In the genomic region with DNA sequence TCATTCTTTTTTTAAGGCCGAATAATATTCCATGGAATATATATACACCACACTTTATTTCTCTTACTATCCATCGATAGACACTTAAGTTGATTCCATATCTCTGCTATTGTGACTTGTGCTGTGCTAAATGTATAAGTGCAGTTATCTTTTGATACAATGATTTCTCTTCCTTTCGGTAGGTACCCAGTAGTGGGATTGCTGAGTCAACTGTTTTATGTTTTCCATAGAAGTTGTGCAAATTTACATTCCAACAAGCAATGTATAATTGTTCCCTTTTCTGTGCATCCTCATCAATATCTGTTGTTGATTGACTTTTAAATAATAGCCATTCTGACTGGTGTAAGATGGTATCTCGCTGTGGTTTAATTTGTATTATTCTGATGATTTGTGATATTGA, we compare ENCODE assay signal across 34 cellular contexts.
DNase-seq lines count a peak whose midpoint lies in the region; ATAC-seq, FAIRE-seq and TF ChIP-seq lines count a peak whose summit lies in the region.
"Had no signal": no experiment of that assay in that cellular context is flagged by ENCODE, and none has a peak within 500 bp of the region (broad histone marks: within the 10 kb centered on the region; RNA-seq: fewer than 3 reads in every experiment).

No MANE protein-coding gene starts in this region.

- H3K9ac ChIP-seq in HepG2 (ENCODE audit: insufficient read depth, low read depth, low read length) (no peak overlapping the region), IMR-90 (ENCODE audit: low read depth, low read length) (no peak overlapping the region), K562 (ENCODE audit: insufficient read depth in 1 of 2, low read depth in 2 of 2, low read length in 2 of 2) (no peak overlapping the region)
- H3K9ac ChIP-seq: BLaER1; BLaER1 treated with 17β-estradiol and CSF1 and Interleukin-3, amounts not matched to agents 10 nM and 100 nM had no signal

- H3K27ac ChIP-seq in HepG2 (ENCODE audit: extremely low read length, insufficient read depth, low read length) (no peak overlapping the region), right lobe of liver (no peak overlapping the region), A549 (no peak overlapping the region), IMR-90 (ENCODE audit: insufficient read depth, low read length) (no peak overlapping the region), K562 (ENCODE audit: extremely low read depth, low read depth, low read length) (no peak overlapping the region)
- H3K27ac ChIP-seq: 22Rv1; BLaER1; BLaER1 treated with 17β-estradiol and CSF1 and Interleukin-3, amounts not matched to agents 10 nM and 100 nM; C4-2B had no signal

- H3K9me1 ChIP-seq in IMR-90 (ENCODE audit: insufficient read depth, low read length) (no peaks in the 10 kb centered on the region), K562 (ENCODE audit: control insufficient read depth, insufficient read depth, low read length) (no peaks in the 10 kb centered on the region)

- H3K14ac ChIP-seq in IMR-90 (replicated peaks; ENCODE audit: low read depth, low read length), result no peak overlapping the region

- no peak overlapping the region for H3K56ac ChIP-seq in IMR-90 (ENCODE audit: extremely low read depth, insufficient read depth, low read length)

- H3K18ac ChIP-seq in IMR-90 (ENCODE audit: low read depth, low read length), result no peak overlapping the region

- no peak overlapping the region for H2BK120ac ChIP-seq in IMR-90 (ENCODE audit: low read depth, low read length)

- no peak for TF ChIP-seq POLR2A in HepG2 (IDR thresholded peaks at IDR 0.05; ENCODE audit: insufficient read depth in 1 of 2, low read depth in 2 of 2, low read length in 2 of 2)
- no peak for TF ChIP-seq POLR2A in right lobe of liver (IDR thresholded peaks at IDR 0.05)
- TF ChIP-seq POLR2A in A549 (IDR thresholded peaks at IDR 0.05; ENCODE audit: low read length), result no peak
- TF ChIP-seq POLR2A in IMR-90 (IDR thresholded peaks at IDR 0.05; ENCODE audit: low read depth, low read length), result no peak
- no peak for TF ChIP-seq POLR2A in K562 (conservative IDR thresholded peaks at IDR 0.05)

- TF ChIP-seq RAD21 in HepG2 (CRISPR knock-in tag; IDR thresholded peaks at IDR 0.05) (no peak), A549 (conservative IDR thresholded peaks at IDR 0.05 in 1 of 2, IDR thresholded peaks at IDR 0.05 in 1 of 2) (no peak), IMR-90 (IDR thresholded peaks at IDR 0.05; ENCODE audit: low read length) (no peak), K562 (CRISPR knock-in tag; conservative IDR thresholded peaks at IDR 0.05 in 1 of 2, IDR thresholded peaks at IDR 0.05 in 1 of 2) (no peak)

- H3K4me3 ChIP-seq in HepG2 (replicated peaks in 1 of 3; ENCODE audit: insufficient read depth in 1 of 3, low read depth in 2 of 3, low read length in 3 of 3), result no peak overlapping the region
- H3K4me3 ChIP-seq in right lobe of liver, result no peak overlapping the region
- no peak overlapping the region for H3K4me3 ChIP-seq in A549
- H3K4me3 ChIP-seq in IMR-90 (ENCODE audit: insufficient read depth, low read depth, low read length), result no peak overlapping the region
- no peak overlapping the region for H3K4me3 ChIP-seq in K562
- no peak overlapping the region for H3K4me3 ChIP-seq in H7 (ENCODE audit: insufficient read depth, low read depth, low read length)
- H3K4me3 ChIP-seq: BLaER1; BLaER1 treated with 17β-estradiol and CSF1 and Interleukin-3, amounts not matched to agents 10 nM and 100 nM had no signal

- no peak for TF ChIP-seq CTCF in HepG2 (CRISPR knock-in tag; IDR thresholded peaks at IDR 0.05)
- TF ChIP-seq CTCF in right lobe of liver (IDR thresholded peaks at IDR 0.05), result no peak
- TF ChIP-seq CTCF in A549 (IDR thresholded peaks at IDR 0.05), result no peak
- TF ChIP-seq CTCF in IMR-90 (conservative IDR thresholded peaks at IDR 0.05; ENCODE audit: low read depth, low read length), result no peak
- TF ChIP-seq CTCF in K562 (IDR thresholded peaks at IDR 0.05 in 2 of 3, conservative IDR thresholded peaks at IDR 0.05 in 1 of 3; ENCODE audit: insufficient read depth in 2 of 3, low read depth in 1 of 3, low read length in 3 of 3), result no peak

- H3K79me1 ChIP-seq in IMR-90 (ENCODE audit: low read depth in 1 of 2, low read length in 2 of 2), result no peaks in the 10 kb centered on the region

- no peak overlapping the region for H3K4ac ChIP-seq in IMR-90 (ENCODE audit: low read depth, low read length)

- H3K4me1 ChIP-seq in HepG2 (ENCODE audit: insufficient read depth, low read length) (no peaks in the 10 kb centered on the region), right lobe of liver (no peaks in the 10 kb centered on the region), A549 (no peaks in the 10 kb centered on the region), IMR-90 (ENCODE audit: control insufficient read depth, insufficient read depth, low read length) (no peaks in the 10 kb centered on the region), K562 (replicated peaks in 1 of 2; ENCODE audit: control insufficient read depth in 2 of 2, insufficient read depth in 2 of 2, low read length in 2 of 2) (no peaks in the 10 kb centered on the region)
- H3K4me1 ChIP-seq: BE2C, Caco-2 had no signal

- intact Hi-C loops in HepG2 (cut with micrococcal nuclease; ENCODE audit: unreplicated experiment), result no loop called here
- intact Hi-C loops in right lobe of liver (cut with DNase I), result no loop called here
- intact Hi-C loops in IMR-90 (cut with micrococcal nuclease), result no loop called here
- intact Hi-C loops in K562 (cut with micrococcal nuclease), result no loop called here

- H2AFZ ChIP-seq in HepG2 (ENCODE audit: low read length) (no peak overlapping the region), IMR-90 (replicated peaks; ENCODE audit: low read length, poor library complexity) (no peak overlapping the region), K562 (ENCODE audit: low read depth, low read length) (no peak overlapping the region)

- no peaks in the 10 kb centered on the region for H3K36me3 ChIP-seq in HepG2 (replicated peaks in 1 of 2; ENCODE audit: control insufficient read depth in 1 of 2, insufficient read depth in 2 of 2, low read length in 2 of 2)
- H3K36me3 ChIP-seq in right lobe of liver, result no peaks in the 10 kb centered on the region
- H3K36me3 ChIP-seq in IMR-90 (ENCODE audit: control insufficient read depth, insufficient read depth, low read length), result no peaks in the 10 kb centered on the region
- H3K36me3 ChIP-seq in K562 (ENCODE audit: control insufficient read depth, insufficient read depth, low read length), result no peaks in the 10 kb centered on the region
- H3K36me3 ChIP-seq in H7 (replicated peaks; ENCODE audit: control insufficient read depth, insufficient read depth, low read length), result no peaks in the 10 kb centered on the region
- H3K36me3 ChIP-seq: BE2C; BLaER1; BLaER1 treated with 17β-estradiol and CSF1 and Interleukin-3, amounts not matched to agents 10 nM and 100 nM had no signal

- CTCF ChIA-PET in HepG2 (lab: Yijun Ruan, JAX; ENCODE audit: low intra/inter-chr PET ratio, low total read pairs) (no interaction called here), A549 (lab: Yijun Ruan, JAX) (no interaction called here), IMR-90 (lab: Yijun Ruan, JAX) (no interaction called here), K562 (lab: Yijun Ruan, JAX; ENCODE audit: low intra/inter-chr PET ratio) (no interaction called here)

- dilution Hi-C loops in IMR-90 (cut with HindIII; ENCODE audit: low sequenced_read_pairs, unreplicated experiment), result no loop called here

- H3K9me3 ChIP-seq in HepG2 (ENCODE audit: low read length) (no peaks in the 10 kb centered on the region), right lobe of liver (no peaks in the 10 kb centered on the region), A549 (no peaks in the 10 kb centered on the region), IMR-90 (ENCODE audit: control insufficient read depth, insufficient read depth, low read length) (no peaks in the 10 kb centered on the region; the same call in 1 of the 2 replicates), K562 (replicated peaks; ENCODE audit: control insufficient read depth, insufficient read depth, low read depth, low read length) (no peaks in the 10 kb centered on the region)
- H3K9me3 ChIP-seq: BE2C, Caco-2 had no signal

- under 1% methylated on average over 4 of the region's 4 CpGs for whole genome bisulfite sequencing in HepG2 (ENCODE audit: low lambda C conversion rate)
- WGBS in right lobe of liver (ENCODE audit: insufficient coverage, low coverage, low lambda C conversion rate, missing lambda C conversion rate), result 77% methylated on average over 4 of the region's 4 CpGs
- WGBS in A549 (ENCODE audit: missing lambda C conversion rate), result 46% methylated on average over 4 of the region's 4 CpGs
- no CpG with 5 or more reads among the region's 4 CpGs for WGBS in IMR-90 (ENCODE audit: extremely low coverage in 2 of 2, insufficient read length in 1 of 2), 2 experiments
- 0% methylated on average over 4 of the region's 4 CpGs for WGBS in K562 (ENCODE audit: insufficient coverage, low coverage, missing lambda C conversion rate)

- H3K4me2 ChIP-seq in HepG2 (ENCODE audit: low read depth, low read length) (no peak overlapping the region), A549 (no peak overlapping the region), IMR-90 (ENCODE audit: low read depth, low read length) (no peak overlapping the region), K562 (ENCODE audit: insufficient read depth, low read length) (no peak overlapping the region)
- H3K4me2 ChIP-seq: BLaER1; BLaER1 treated with 17β-estradiol and CSF1 and Interleukin-3, amounts not matched to agents 10 nM and 100 nM had no signal

- no peak overlapping the region for H2BK20ac ChIP-seq in IMR-90 (ENCODE audit: low read depth, low read length)

- H4K20me1 ChIP-seq in HepG2 (ENCODE audit: insufficient read depth, low read length) (no peaks in the 10 kb centered on the region), IMR-90 (ENCODE audit: insufficient read depth, low read length) (no peaks in the 10 kb centered on the region), K562 (replicated peaks; ENCODE audit: control insufficient read depth, insufficient read depth, low read length) (no peaks in the 10 kb centered on the region)
- H4K20me1 ChIP-seq: BLaER1; BLaER1 treated with 17β-estradiol and CSF1 and Interleukin-3, amounts not matched to agents 10 nM and 100 nM had no signal

- no peak overlapping the region for H2BK5ac ChIP-seq in IMR-90 (ENCODE audit: low read depth, low read length, poor library complexity, severe bottlenecking)

- H4K91ac ChIP-seq in IMR-90 (ENCODE audit: insufficient read depth, low read depth, low read length), result no peak overlapping the region

- TF ChIP-seq EP300 in HepG2 (IDR thresholded peaks at IDR 0.05; ENCODE audit: low read depth in 2 of 2, low read length in 2 of 2) (no peak), HepG2 (CRISPR knock-in tag; IDR thresholded peaks at IDR 0.05; ENCODE audit: borderline replicate concordance) (no peak), A549 (IDR thresholded peaks at IDR 0.05) (no peak), K562 (IDR thresholded peaks at IDR 0.05; ENCODE audit: low read length) (no peak)

- no peaks in the 10 kb centered on the region for H3K27me3 ChIP-seq in HepG2 (ENCODE audit: control insufficient read depth in 1 of 2, insufficient read depth in 2 of 2, low read length in 2 of 2)
- H3K27me3 ChIP-seq in right lobe of liver, result no peaks in the 10 kb centered on the region
- no peaks in the 10 kb centered on the region for H3K27me3 ChIP-seq in IMR-90 (ENCODE audit: control insufficient read depth, insufficient read depth, low read length)
- H3K27me3 ChIP-seq in K562 (ENCODE audit: control insufficient read depth in 2 of 2, insufficient read depth in 2 of 2, low read length in 2 of 2), result no peaks in the 10 kb centered on the region
- H3K27me3 ChIP-seq in H7 (ENCODE audit: control insufficient read depth, insufficient read depth, low read length), result no peaks in the 10 kb centered on the region
- H3K27me3 ChIP-seq: BE2C; BLaER1; BLaER1 treated with 17β-estradiol and CSF1 and Interleukin-3, amounts not matched to agents 10 nM and 100 nM had no signal

- in situ Hi-C loops in HepG2 (cut with HindIII; ENCODE audit: extremely low pct_ligation_motif_present, low pct_unique_long_range_greater_than_20kb) (no loop called here), IMR-90 (cut with MboI; ENCODE audit: low sequenced_read_pairs) (no loop called here), K562 (cut with MboI) (no loop called here)

- no peak overlapping the region for H4K5ac ChIP-seq in IMR-90 (ENCODE audit: low read depth, low read length)

- POLR2A ChIA-PET in HepG2 (lab: Yijun Ruan, JAX), result no interaction called here
- POLR2A ChIA-PET in A549 (lab: Yijun Ruan, JAX), result no interaction called here
- POLR2A ChIA-PET in IMR-90 (lab: Charles Lee; ENCODE audit: unreplicated experiment), result no interaction called here
- POLR2A ChIA-PET in K562 (lab: Yijun Ruan, JAX), result no interaction called here

- H4K8ac ChIP-seq in IMR-90 (ENCODE audit: low read depth in 2 of 2, low read length in 2 of 2), result no peak overlapping the region

- H2AK9ac ChIP-seq in IMR-90 (replicated peaks; ENCODE audit: low read depth, low read length, poor library complexity), result no peak overlapping the region

- DNase-seq in HepG2 (ENCODE audit: low spot score), result no peak
- no peak for DNase-seq in right lobe of liver
- DNase-seq in A549 (ENCODE audit: low read depth in 1 of 2, low spot score in 1 of 2), result no peak
- no peak for DNase-seq in IMR-90
- DNase-seq in K562 (ENCODE audit: extremely low read depth in 1 of 4, low spot score in 3 of 4), result no peak
- DNase-seq in H7, result no peak
- DNase-seq: 8988T; ACHN; AML-193; BE2C; C1 segment of cervical spinal cord; Caco-2; Calu3; CD4-positive, alpha-beta memory T cell; CD4-positive, alpha-beta T cell; CD4-positive, CD25-positive, alpha-beta regulatory T cell; CD8-positive, alpha-beta memory T cell; CD8-positive, alpha-beta T cell; COR-L47; DMS 273 treated with DMSO at 0.1 percent for 48 hours; DMS153; DMS53; DMS79; DMS79 treated with DMSO at 0.1 percent for 48 hours; DND-41; EL had no signal

- no peaks in the 10 kb centered on the region for H3K79me2 ChIP-seq in HepG2 (ENCODE audit: insufficient read depth, low read length)
- H3K79me2 ChIP-seq in K562 (ENCODE audit: control insufficient read depth, insufficient read depth, low read length), result no peaks in the 10 kb centered on the region

- no peak overlapping the region for H3K23ac ChIP-seq in IMR-90 (ENCODE audit: low read depth, low read length)

- no peak overlapping the region for H2BK15ac ChIP-seq in IMR-90 (ENCODE audit: low read depth, low read length)

- no peak for FAIRE-seq in HepG2 (lab: Jason Lieb, UNC)
- FAIRE-seq in A549 (lab: Jason Lieb, UNC), result no peak
- no peak for FAIRE-seq in K562 (lab: Jason Lieb, UNC)
- FAIRE-seq: A204.1, D721Med had no signal

- BruUV-seq in HepG2 (replicated peaks; lab: Mats Ljungman, UMichigan), result no TSS peak
- BruUV-seq in IMR-90 (replicated peaks; lab: Mats Ljungman, UMichigan), result no TSS peak
- no TSS peak for BruUV-seq in K562 (replicated peaks; lab: Mats Ljungman, UMichigan)

- no peak overlapping the region for H2AK5ac ChIP-seq in IMR-90 (ENCODE audit: low read depth, low read length)

- ATAC-seq in HepG2, result no peak
- ATAC-seq in right lobe of liver, result no peak
- ATAC-seq in A549, result no peak
- ATAC-seq in IMR-90 (ENCODE audit: low read depth), result no peak
- ATAC-seq in K562, result no peak
- no peak for ATAC-seq in GM21515 (IDR thresholded peaks at IDR 0.05; ENCODE audit: unreplicated experiment)
- no peak for ATAC-seq in HG02970 (IDR thresholded peaks at IDR 0.05; ENCODE audit: low FRiP score, unreplicated experiment)
- ATAC-seq: CD8-positive, alpha-beta T cell had no signal

Comparison
In these comparisons a context has a peak if more than half of its experiments do, and no peak if none do; other contexts are left out.
1. Of the 241 proteins assayed by ChIP-seq in both HepG2 and K562: peak only in HepG2: MAFF and MAFK; only in K562: none; in both: none; in neither: 239.